In genomic region chr3:139547666-139548065, GRCh38 we compare ENCODE assay signal across 32 cellular contexts. TPM values are rescaled to one million over a fixed set of nuclear protein-coding genes. Genes with fewer than 3 reads are reported as not detected.
"Had no signal": no experiment of that assay in that cellular context is flagged by ENCODE, and none has a peak within 500 bp of the region (broad histone marks: within the 10 kb centered on the region; RNA-seq: fewer than 3 reads in every experiment).

No MANE protein-coding gene starts in this region.

- H3K27ac Mint-ChIP-seq: activated CD4-positive, alpha-beta memory T cell treated with anti-CD3 and anti-CD28 coated beads, Interleukin-2, amount 10 ng/mL, durations not matched to agents 7 days and 5 days; activated CD8-positive, alpha-beta memory T cell treated with anti-CD3 and anti-CD28 coated beads, Interleukin-2, amount 10 ng/mL, durations not matched to agents 7 days and 5 days; activated naive CD4-positive, alpha-beta T cell treated with anti-CD3 and anti-CD28 coated beads, Interleukin-2, amount 10 ng/mL, durations not matched to agents 7 days and 5 days; activated naive CD8-positive, alpha-beta T cell; activated naive CD8-positive, alpha-beta T cell treated with anti-CD3 and anti-CD28 coated beads, Interleukin-2, amount 50 U/mL, for 24 hours; T-helper 1 cell treated with Interleukin-12 subunit alpha and Interleukin-12 subunit beta and Interleukin-4 antibody, amounts not matched to agents 30 μg/mL and 1 μg/mL, for 36 hours; T-helper 2 cell treated with Interferon-gamma antibody and Interleukin-4, amounts not matched to agents 5 μg/mL and 100 μg/mL, for 36 hours; WTC11 had no signal

- H3K9ac ChIP-seq: SK-N-SH had no signal

- ATAC-seq: activated CD8-positive, alpha-beta memory T cell treated with anti-CD3 and anti-CD28 coated beads, Interleukin-2, amount 10 ng/mL, durations not matched to agents 7 days and 5 days; activated naive CD8-positive, alpha-beta T cell treated with anti-CD3 and anti-CD28 coated beads, Interleukin-2, amount 50 U/mL, for 24 hours; K562; WTC11 had no signal

- H3K36me3 ChIP-seq: cardiac muscle cell, SJSA1 had no signal

- DNase-seq: activated CD4-positive, alpha-beta memory T cell treated with anti-CD3 and anti-CD28 coated beads, Interleukin-2, amount 10 ng/mL, durations not matched to agents 7 days and 5 days; activated CD4-positive, alpha-beta T cell treated with anti-CD3 and anti-CD28 coated beads for 4 hours; activated CD4-positive, alpha-beta T cell treated with anti-CD3 and anti-CD28 coated beads, Interleukin-2, amount 50 U/mL, for 1 hour; activated CD4-positive, CD25-positive, alpha-beta regulatory T cell treated with anti-CD3 and anti-CD28 coated beads, Interleukin-2, amount 50 U/mL, for 72 hours; activated CD8-positive, alpha-beta memory T cell treated with anti-CD3 and anti-CD28 coated beads for 24 hours; activated CD8-positive, alpha-beta memory T cell treated with anti-CD3 and anti-CD28 coated beads, Interleukin-2, amount 10 ng/mL, durations not matched to agents 7 days and 5 days; activated CD8-positive, alpha-beta memory T cell treated with anti-CD3 and anti-CD28 coated beads, Interleukin-2, amount 50 U/mL, for 48 hours; activated effector memory CD4-positive, alpha-beta T cell treated with Interleukin-2 at 50 U/mL for 16 hours; activated naive CD4-positive, alpha-beta T cell treated with anti-CD3 and anti-CD28 coated beads, Interleukin-2, amount 10 ng/mL, durations not matched to agents 7 days and 5 days; activated naive CD8-positive, alpha-beta T cell treated with anti-CD3 and anti-CD28 coated beads, Interleukin-2, amount 50 U/mL, for 24 hours; activated T-cell treated with anti-CD3 and anti-CD28 coated beads, Interleukin-2, amount 50 U/mL, for 48 hours; anterior cingulate cortex; IMR-90; NCI-H1105; NCI-H1417 treated with DMSO at 0.1 percent for 48 hours; NCI-H187 treated with DMSO at 0.1 percent for 48 hours; NCI-H2081 treated with DMSO at 0.1 percent for 48 hours; NCI-H345; NCI-H524 treated with DMSO at 0.1 percent for 48 hours; PC-9; SHP77; SK-N-SH had no signal

- H3K4me1 Mint-ChIP-seq: activated CD4-positive, alpha-beta memory T cell treated with anti-CD3 and anti-CD28 coated beads, Interleukin-2, amount 10 ng/mL, durations not matched to agents 7 days and 5 days; activated CD8-positive, alpha-beta memory T cell treated with anti-CD3 and anti-CD28 coated beads, Interleukin-2, amount 10 ng/mL, durations not matched to agents 7 days and 5 days; activated naive CD4-positive, alpha-beta T cell treated with anti-CD3 and anti-CD28 coated beads, Interleukin-2, amount 10 ng/mL, durations not matched to agents 7 days and 5 days; activated naive CD8-positive, alpha-beta T cell treated with anti-CD3 and anti-CD28 coated beads, Interleukin-2, amount 50 U/mL, for 24 hours; central memory CD8-positive, alpha-beta T cell had no signal

- H3K4me1 ChIP-seq: SJSA1 had no signal

- H3K9me3 Mint-ChIP-seq: activated CD4-positive, alpha-beta memory T cell treated with anti-CD3 and anti-CD28 coated beads, Interleukin-2, amount 10 ng/mL, durations not matched to agents 7 days and 5 days; activated naive CD4-positive, alpha-beta T cell treated with anti-CD3 and anti-CD28 coated beads, Interleukin-2, amount 10 ng/mL, durations not matched to agents 7 days and 5 days; activated naive CD8-positive, alpha-beta T cell treated with anti-CD3 and anti-CD28 coated beads, Interleukin-2, amount 50 U/mL, for 24 hours; central memory CD8-positive, alpha-beta T cell; T-helper 1 cell treated with Interleukin-12 subunit alpha and Interleukin-12 subunit beta and Interleukin-4 antibody, amounts not matched to agents 30 μg/mL and 1 μg/mL, for 36 hours; T-helper 2 cell treated with Interferon-gamma antibody and Interleukin-4, amounts not matched to agents 5 μg/mL and 100 μg/mL, for 36 hours had no signal

- H3K4me3 Mint-ChIP-seq: activated CD4-positive, alpha-beta memory T cell treated with anti-CD3 and anti-CD28 coated beads, Interleukin-2, amount 10 ng/mL, durations not matched to agents 7 days and 5 days; activated CD8-positive, alpha-beta memory T cell treated with anti-CD3 and anti-CD28 coated beads, Interleukin-2, amount 10 ng/mL, durations not matched to agents 7 days and 5 days; activated naive CD4-positive, alpha-beta T cell treated with anti-CD3 and anti-CD28 coated beads, Interleukin-2, amount 10 ng/mL, durations not matched to agents 7 days and 5 days; activated naive CD8-positive, alpha-beta T cell; activated naive CD8-positive, alpha-beta T cell treated with anti-CD3 and anti-CD28 coated beads, Interleukin-2, amount 50 U/mL, for 24 hours; central memory CD8-positive, alpha-beta T cell; T-helper 1 cell treated with Interleukin-12 subunit alpha and Interleukin-12 subunit beta and Interleukin-4 antibody, amounts not matched to agents 30 μg/mL and 1 μg/mL, for 36 hours; T-helper 2 cell treated with Interferon-gamma antibody and Interleukin-4, amounts not matched to agents 5 μg/mL and 100 μg/mL, for 36 hours; WTC11 had no signal

- H3K27ac ChIP-seq: cardiac muscle cell, PC-9, SJSA1 had no signal

- H3K27me3 ChIP-seq: cardiac muscle cell, SJSA1 had no signal

- H3K9me3 ChIP-seq: SJSA1, SK-N-SH had no signal

- H2AFZ ChIP-seq: PC-9 had no signal

- H3K4me3 ChIP-seq: cardiac muscle cell, K562, PC-9, SJSA1 had no signal

- H3K4me2 ChIP-seq: PC-9, SK-N-SH had no signal

- H3K36me3 Mint-ChIP-seq: activated CD8-positive, alpha-beta memory T cell treated with anti-CD3 and anti-CD28 coated beads, Interleukin-2, amount 10 ng/mL, durations not matched to agents 7 days and 5 days; activated naive CD4-positive, alpha-beta T cell treated with anti-CD3 and anti-CD28 coated beads, Interleukin-2, amount 10 ng/mL, durations not matched to agents 7 days and 5 days; activated naive CD8-positive, alpha-beta T cell had no signal

RNA-seq across cellular contexts. Expression of gene RBP1, which starts 8.1 kb away (rescaled TPM):
- total RNA-seq: activated CD4-positive, alpha-beta memory T cell treated with anti-CD3 and anti-CD28 coated beads, Interleukin-2, amount 10 ng/mL, durations not matched to agents 7 days and 5 days; activated CD8-positive, alpha-beta memory T cell treated with anti-CD3 and anti-CD28 coated beads, Interleukin-2, amount 10 ng/mL, durations not matched to agents 7 days and 5 days; NCI-H460; OCI-LY7 had no signal
